Comparison of ENCODE assay signal across 1 cellular context in genomic region chr3:188361888-188362287, GRCh38.
TF ChIP-seq lines count a peak whose summit lies in the region.

No MANE protein-coding gene starts in this region.

TF ChIP-seq in SK-N-SH treated with all-trans-retinoic acid at 6 μM for 48 hours, 23 proteins besides CTCF, POLR2A, EP300 and RAD21 (continued from another document):
- TF ChIP-seq, protein P1, sequence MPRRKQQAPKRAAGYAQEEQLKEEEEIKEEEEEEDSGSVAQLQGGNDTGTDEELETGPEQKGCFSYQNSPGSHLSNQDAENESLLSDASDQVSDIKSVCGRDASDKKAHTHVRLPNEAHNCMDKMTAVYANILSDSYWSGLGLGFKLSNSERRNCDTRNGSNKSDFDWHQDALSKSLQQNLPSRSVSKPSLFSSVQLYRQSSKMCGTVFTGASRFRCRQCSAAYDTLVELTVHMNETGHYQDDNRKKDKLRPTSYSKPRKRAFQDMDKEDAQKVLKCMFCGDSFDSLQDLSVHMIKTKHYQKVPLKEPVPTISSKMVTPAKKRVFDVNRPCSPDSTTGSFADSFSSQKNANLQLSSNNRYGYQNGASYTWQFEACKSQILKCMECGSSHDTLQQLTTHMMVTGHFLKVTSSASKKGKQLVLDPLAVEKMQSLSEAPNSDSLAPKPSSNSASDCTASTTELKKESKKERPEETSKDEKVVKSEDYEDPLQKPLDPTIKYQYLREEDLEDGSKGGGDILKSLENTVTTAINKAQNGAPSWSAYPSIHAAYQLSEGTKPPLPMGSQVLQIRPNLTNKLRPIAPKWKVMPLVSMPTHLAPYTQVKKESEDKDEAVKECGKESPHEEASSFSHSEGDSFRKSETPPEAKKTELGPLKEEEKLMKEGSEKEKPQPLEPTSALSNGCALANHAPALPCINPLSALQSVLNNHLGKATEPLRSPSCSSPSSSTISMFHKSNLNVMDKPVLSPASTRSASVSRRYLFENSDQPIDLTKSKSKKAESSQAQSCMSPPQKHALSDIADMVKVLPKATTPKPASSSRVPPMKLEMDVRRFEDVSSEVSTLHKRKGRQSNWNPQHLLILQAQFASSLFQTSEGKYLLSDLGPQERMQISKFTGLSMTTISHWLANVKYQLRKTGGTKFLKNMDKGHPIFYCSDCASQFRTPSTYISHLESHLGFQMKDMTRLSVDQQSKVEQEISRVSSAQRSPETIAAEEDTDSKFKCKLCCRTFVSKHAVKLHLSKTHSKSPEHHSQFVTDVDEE (CRISPR knock-in tag; IDR thresholded peaks at IDR 0.05), result no peak
- TF ChIP-seq TOX (CRISPR knock-in tag; IDR thresholded peaks at IDR 0.05; ENCODE audit: borderline replicate concordance), result no peak
- TF ChIP-seq, protein P2, sequence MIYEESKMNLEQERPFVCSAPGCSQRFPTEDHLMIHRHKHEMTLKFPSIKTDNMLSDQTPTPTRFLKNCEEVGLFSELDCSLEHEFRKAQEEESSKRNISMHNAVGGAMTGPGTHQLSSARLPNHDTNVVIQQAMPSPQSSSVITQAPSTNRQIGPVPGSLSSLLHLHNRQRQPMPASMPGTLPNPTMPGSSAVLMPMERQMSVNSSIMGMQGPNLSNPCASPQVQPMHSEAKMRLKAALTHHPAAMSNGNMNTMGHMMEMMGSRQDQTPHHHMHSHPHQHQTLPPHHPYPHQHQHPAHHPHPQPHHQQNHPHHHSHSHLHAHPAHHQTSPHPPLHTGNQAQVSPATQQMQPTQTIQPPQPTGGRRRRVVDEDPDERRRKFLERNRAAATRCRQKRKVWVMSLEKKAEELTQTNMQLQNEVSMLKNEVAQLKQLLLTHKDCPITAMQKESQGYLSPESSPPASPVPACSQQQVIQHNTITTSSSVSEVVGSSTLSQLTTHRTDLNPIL (CRISPR knock-in tag; IDR thresholded peaks at IDR 0.05; ENCODE audit: low read depth), result no peak
